In genomic region chr5:8981496-8981895, GRCh38 we compare ENCODE assay signal across 23 cellular contexts.
DNase-seq lines count a peak whose midpoint lies in the region; ATAC-seq and TF ChIP-seq lines count a peak whose summit lies in the region.
"Had no signal": no experiment of that assay in that cellular context is flagged by ENCODE, and none has a peak within 500 bp of the region (broad histone marks: within the 10 kb centered on the region; RNA-seq: fewer than 3 reads in every experiment).

No MANE protein-coding gene starts in this region.

- WGBS in mammary epithelial cell (ENCODE audit: low coverage, missing lambda C conversion rate), result 67% methylated on average over 1 of the region's 1 CpG

- CTCF ChIA-PET in mammary epithelial cell (lab: Charles Lee; ENCODE audit: low non-redundant PET), result no interaction called here

- no peak overlapping the region for H3K4me2 ChIP-seq in mammary epithelial cell (ENCODE audit: insufficient read depth, low read depth, low read length)
- H3K4me2 ChIP-seq: KMS-11 had no signal

- H3K9ac ChIP-seq in mammary epithelial cell (ENCODE audit: insufficient read depth, low read length), result peak overlapping the region; percentile 3
- H3K9ac ChIP-seq: KMS-11 had no signal

- in situ Hi-C loops in mammary epithelial cell (cut with MboI; ENCODE audit: low sequenced_read_pairs in 2 of 2), result no loop called here

- no peaks in the 10 kb centered on the region for H4K20me1 ChIP-seq in mammary epithelial cell (ENCODE audit: insufficient read depth, low read length)

- no peaks in the 10 kb centered on the region for H3K36me3 ChIP-seq in mammary epithelial cell (ENCODE audit: insufficient read depth, low read length)
- H3K36me3 ChIP-seq: stomach had no signal

- no peak for ATAC-seq in HG02588 (IDR thresholded peaks at IDR 0.05; ENCODE audit: unreplicated experiment)
- ATAC-seq: effector memory CD8-positive, alpha-beta T cell; natural killer cell treated with Interleukin-12 subunit alpha and Interleukin-12 subunit beta and Interleukin-15 and Interleukin-18, amount 100 ng/mL, for 72 hours; Right ventricle myocardium inferior had no signal

- TF ChIP-seq CTCF in mammary epithelial cell (conservative IDR thresholded peaks at IDR 0.05 in 1 of 2, IDR thresholded peaks at IDR 0.05 in 1 of 2; ENCODE audit: extremely low read depth in 1 of 2, insufficient read depth in 1 of 2, low read depth in 1 of 2, low read length in 2 of 2), result peak in 1 of 2 donors; percentile 6

- DNase-seq in A172 (ENCODE audit: low spot score) (peak; percentile 29), HT1080 (ENCODE audit: low read depth) (peak; percentile 62), mammary epithelial cell (peak; percentile 87), glomerular visceral epithelial cell (ENCODE audit: extremely low spot score) (peak; percentile 11), hepatic stellate cell (ENCODE audit: low spot score) (no peak), SW 1271 (lab: John Stamatoyannopoulos, UW) (no peak), NCI-H2227 (lab: John Stamatoyannopoulos, UW; ENCODE audit: unreplicated experiment) (no peak)
- DNase-seq: 8988T; activated CD4-positive, alpha-beta T cell treated with anti-CD3 and anti-CD28 coated beads, Interleukin-2, amount 10 ng/mL, durations not matched to agents 7 days and 5 days; activated gamma-delta T cell; amniotic stem cell; DMS53; effector memory CD8-positive, alpha-beta T cell; left cardiac atrium; NCI-H1105 treated with DMSO at 0.1 percent for 48 hours; NCI-H526; small intestine; stimulated activated CD4-positive, alpha-beta T cell treated with anti-CD3 and anti-CD28 coated beads, Interleukin-4, amount 100 ng/mL, for 1 hour; stomach had no signal

- dilution Hi-C loops in mammary epithelial cell (cut with HindIII; ENCODE audit: low sequenced_read_pairs), result no loop called here

- no peaks in the 10 kb centered on the region for H3K79me2 ChIP-seq in mammary epithelial cell (ENCODE audit: insufficient read depth, low read length)

- TSS peak; percentile 75 for BruUV-seq in mammary epithelial cell (replicated peaks; lab: Mats Ljungman, UMichigan)

- H3K27ac ChIP-seq in mammary epithelial cell (ENCODE audit: insufficient read depth, low read depth, low read length), result peak overlapping the region; percentile 33
- H3K27ac ChIP-seq: KMS-11, stomach had no signal

- no peak overlapping the region for H3K4me3 ChIP-seq in mammary epithelial cell (replicated peaks in 1 of 3; ENCODE audit: insufficient read depth in 1 of 3, low read depth in 2 of 3, low read length in 3 of 3)
- H3K4me3 ChIP-seq: stomach had no signal

- H3K27me3 ChIP-seq in mammary epithelial cell (ENCODE audit: insufficient read depth, low read length), result no peaks in the 10 kb centered on the region
- H3K27me3 ChIP-seq: stomach had no signal

- H2AFZ ChIP-seq in mammary epithelial cell (ENCODE audit: low read depth, low read length), result peak overlapping the region; percentile 31

- peaks cover 21% of the 10 kb centered on the region for H3K4me1 ChIP-seq in mammary epithelial cell (ENCODE audit: insufficient read depth, low read length)
- H3K4me1 ChIP-seq: stomach had no signal

- no peaks in the 10 kb centered on the region for H3K9me3 ChIP-seq in mammary epithelial cell (replicated peaks; ENCODE audit: insufficient read depth, low read length)
- H3K9me3 ChIP-seq: stomach had no signal

- intact Hi-C loops in mammary epithelial cell (cut with micrococcal nuclease), result loop anchor here (1.0 to 5.0 kb wide), 3 partner anchors 37 to 76 kb away; no protein-coding TSS in a partner anchor

Comparison
In these comparisons a context has a peak if more than half of its experiments do, and no peak if none do; other contexts are left out.
1. DNase-seq: peak in A172 (single experiment), HT1080 (single experiment), mammary epithelial cell (single experiment) and glomerular visceral epithelial cell (single experiment); none in hepatic stellate cell (single experiment), SW 1271 (0 of 2) and NCI-H2227 (single experiment).